29 cellular contexts compared by ENCODE assay signal in the genomic region with DNA sequence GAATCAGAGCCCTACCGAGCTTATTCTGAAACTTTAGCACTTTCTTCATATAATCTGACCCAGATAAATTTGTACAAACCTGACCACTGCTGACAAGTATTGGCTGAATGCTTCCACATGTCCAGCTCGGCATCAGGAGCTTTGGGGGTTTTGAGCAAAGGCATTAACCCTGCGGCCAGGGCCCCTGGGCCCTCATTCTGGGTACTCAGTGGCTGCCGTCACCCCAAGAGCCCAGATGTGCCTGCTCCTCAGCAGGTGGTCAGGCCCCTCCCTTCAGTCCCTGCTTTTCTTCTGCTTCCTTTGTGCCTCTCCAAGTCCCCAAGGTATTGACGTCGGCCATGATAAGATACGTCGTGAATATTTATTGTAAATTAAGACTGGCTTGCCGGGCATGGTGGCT. TPM values are rescaled to one million over a fixed set of nuclear protein-coding genes. Genes with fewer than 3 reads are reported as not detected.
DNase-seq lines count a peak whose midpoint lies in the region; TF ChIP-seq lines count a peak whose summit lies in the region.
"Had no signal": no experiment of that assay in that cellular context is flagged by ENCODE, and none has a peak within 500 bp of the region (broad histone marks: within the 10 kb centered on the region; RNA-seq: fewer than 3 reads in every experiment).

No MANE protein-coding gene starts in this region.

- no peak for TF ChIP-seq CTCF in A673 (conservative IDR thresholded peaks at IDR 0.05; ENCODE audit: low read depth, low read length)
- TF ChIP-seq CTCF in glutamatergic neuron (IDR thresholded peaks at IDR 0.05; ENCODE audit: partially characterized antibody, unreplicated experiment): no peak

- H3K9me3 ChIP-seq in A673 (ENCODE audit: low read depth, low read length, poor library complexity, severe bottlenecking): no peaks in the 10 kb centered on the region
- H3K9me3 ChIP-seq: mucosa of descending colon, transverse colon had no signal

- H3K4me1 ChIP-seq in A673 (ENCODE audit: insufficient read depth, low read length, poor library complexity, severe bottlenecking): peaks cover 33% of the 10 kb centered on the region
- peaks cover 33% of the 10 kb centered on the region for H3K4me1 ChIP-seq in rectal smooth muscle tissue (ENCODE audit: control insufficient read depth, insufficient read depth, low read length)

- H3K27ac Mint-ChIP-seq in T-helper 1 cell treated with Interleukin-12 subunit alpha and Interleukin-12 subunit beta and Interleukin-4 antibody, amounts not matched to agents 30 μg/mL and 1 μg/mL, for 36 hours: peak overlapping the region; percentile 15
- H3K27ac Mint-ChIP-seq in glutamatergic neuron (ENCODE audit: unreplicated experiment): no peak overlapping the region
- no peak overlapping the region for H3K27ac Mint-ChIP-seq in activated T-helper 1 cell treated with anti-CD3 and anti-CD28 coated beads, Interleukin-12 subunit alpha, Interleukin-12 subunit beta, Interleukin-2, Interleukin-4 antibody, amounts not matched to agents 30 ng/mL and 10 ng/mL and 1 ng/mL, durations not matched to agents 14 hours and 24 hours and 36 hours
- H3K27ac Mint-ChIP-seq: activated CD4-positive, alpha-beta memory T cell treated with anti-CD3 and anti-CD28 coated beads, Interleukin-2, amount 10 ng/mL, durations not matched to agents 7 days and 5 days; activated naive CD8-positive, alpha-beta T cell treated with anti-CD3 and anti-CD28 coated beads, Interleukin-2, amount 50 U/mL, for 24 hours; activated T-helper 2 cell treated with anti-CD3 and anti-CD28 coated beads, Interferon-gamma antibody, Interleukin-2, Interleukin-4, amounts not matched to agents 10 μg/mL and 5 μg/mL and 100 μg/mL, durations not matched to agents 14 hours and 24 hours and 36 hours had no signal

- H3K27ac ChIP-seq in A673 (ENCODE audit: low read depth, low read length, poor library complexity, severe bottlenecking): no peak overlapping the region
- peak overlapping the region; percentile 97 for H3K27ac ChIP-seq in rectal smooth muscle tissue (ENCODE audit: low read depth, low read length)
- H3K27ac ChIP-seq: 22Rv1, HL-60, PC-9 had no signal

- H3K36me3 ChIP-seq in A673 (ENCODE audit: insufficient read depth, low read length, poor library complexity, severe bottlenecking): no peaks in the 10 kb centered on the region
- peaks cover 3% of the 10 kb centered on the region for H3K36me3 ChIP-seq in rectal smooth muscle tissue (ENCODE audit: control insufficient read depth, insufficient read depth, low read length)

- H3K9ac ChIP-seq in rectal smooth muscle tissue (ENCODE audit: low read length): no peak overlapping the region

- no peaks in the 10 kb centered on the region for H3K27me3 Mint-ChIP-seq in T-helper 1 cell treated with Interleukin-12 subunit alpha and Interleukin-12 subunit beta and Interleukin-4 antibody, amounts not matched to agents 30 μg/mL and 1 μg/mL, for 36 hours (ENCODE audit: low read depth)
- peaks cover 4% of the 10 kb centered on the region for H3K27me3 Mint-ChIP-seq in glutamatergic neuron (ENCODE audit: unreplicated experiment)
- no peaks in the 10 kb centered on the region for H3K27me3 Mint-ChIP-seq in activated T-helper 1 cell treated with anti-CD3 and anti-CD28 coated beads, Interleukin-12 subunit alpha, Interleukin-12 subunit beta, Interleukin-2, Interleukin-4 antibody, amounts not matched to agents 30 ng/mL and 10 ng/mL and 1 ng/mL, durations not matched to agents 14 hours and 24 hours and 36 hours (ENCODE audit: insufficient read depth)
- H3K27me3 Mint-ChIP-seq: activated CD4-positive, alpha-beta memory T cell treated with anti-CD3 and anti-CD28 coated beads, Interleukin-2, amount 10 ng/mL, durations not matched to agents 7 days and 5 days; activated naive CD8-positive, alpha-beta T cell treated with anti-CD3 and anti-CD28 coated beads, Interleukin-2, amount 50 U/mL, for 24 hours had no signal

- POLR2A ChIA-PET in A673 (lab: Charles Lee; ENCODE audit: low non-redundant PET): no interaction called here

- no peak overlapping the region for H3K4me3 ChIP-seq in A673 (ENCODE audit: low read depth, low read length, poor library complexity, severe bottlenecking)
- no peak overlapping the region for H3K4me3 ChIP-seq in rectal smooth muscle tissue (ENCODE audit: low read length)
- H3K4me3 ChIP-seq: mucosa of descending colon, PC-9, transverse colon had no signal

- H3K36me3 Mint-ChIP-seq in T-helper 1 cell treated with Interleukin-12 subunit alpha and Interleukin-12 subunit beta and Interleukin-4 antibody, amounts not matched to agents 30 μg/mL and 1 μg/mL, for 36 hours (ENCODE audit: low read depth): peaks cover 37% of the 10 kb centered on the region
- H3K36me3 Mint-ChIP-seq in glutamatergic neuron (ENCODE audit: unreplicated experiment): peaks cover 19% of the 10 kb centered on the region
- peaks cover 31% of the 10 kb centered on the region for H3K36me3 Mint-ChIP-seq in activated T-helper 1 cell treated with anti-CD3 and anti-CD28 coated beads, Interleukin-12 subunit alpha, Interleukin-12 subunit beta, Interleukin-2, Interleukin-4 antibody, amounts not matched to agents 30 ng/mL and 10 ng/mL and 1 ng/mL, durations not matched to agents 14 hours and 24 hours and 36 hours (ENCODE audit: low read depth)

- H3K27me3 ChIP-seq in A673 (replicated peaks; ENCODE audit: insufficient read depth, low read depth, low read length, poor library complexity) (no peaks in the 10 kb centered on the region), rectal smooth muscle tissue (ENCODE audit: control insufficient read depth, insufficient read depth, low read length) (no peaks in the 10 kb centered on the region)
- H3K27me3 ChIP-seq: transverse colon had no signal

- no peaks in the 10 kb centered on the region for H3K9me3 Mint-ChIP-seq in T-helper 1 cell treated with Interleukin-12 subunit alpha and Interleukin-12 subunit beta and Interleukin-4 antibody, amounts not matched to agents 30 μg/mL and 1 μg/mL, for 36 hours
- peaks cover 6% of the 10 kb centered on the region for H3K9me3 Mint-ChIP-seq in glutamatergic neuron (ENCODE audit: unreplicated experiment)
- no peaks in the 10 kb centered on the region for H3K9me3 Mint-ChIP-seq in activated T-helper 1 cell treated with anti-CD3 and anti-CD28 coated beads, Interleukin-12 subunit alpha, Interleukin-12 subunit beta, Interleukin-2, Interleukin-4 antibody, amounts not matched to agents 30 ng/mL and 10 ng/mL and 1 ng/mL, durations not matched to agents 14 hours and 24 hours and 36 hours
- H3K9me3 Mint-ChIP-seq: activated CD4-positive, alpha-beta memory T cell treated with anti-CD3 and anti-CD28 coated beads, Interleukin-2, amount 10 ng/mL, durations not matched to agents 7 days and 5 days; activated naive CD8-positive, alpha-beta T cell treated with anti-CD3 and anti-CD28 coated beads, Interleukin-2, amount 50 U/mL, for 24 hours; activated T-helper 2 cell treated with anti-CD3 and anti-CD28 coated beads, Interferon-gamma antibody, Interleukin-2, Interleukin-4, amounts not matched to agents 10 μg/mL and 5 μg/mL and 100 μg/mL, durations not matched to agents 14 hours and 24 hours and 36 hours had no signal

- CTCF ChIA-PET in A673 (lab: Charles Lee): no interaction called here

- peaks cover 7% of the 10 kb centered on the region for H3K4me1 Mint-ChIP-seq in T-helper 1 cell treated with Interleukin-12 subunit alpha and Interleukin-12 subunit beta and Interleukin-4 antibody, amounts not matched to agents 30 μg/mL and 1 μg/mL, for 36 hours (ENCODE audit: low read depth)
- peaks cover 7% of the 10 kb centered on the region for H3K4me1 Mint-ChIP-seq in glutamatergic neuron (ENCODE audit: low read depth, unreplicated experiment)
- peaks cover 8% of the 10 kb centered on the region for H3K4me1 Mint-ChIP-seq in activated T-helper 1 cell treated with anti-CD3 and anti-CD28 coated beads, Interleukin-12 subunit alpha, Interleukin-12 subunit beta, Interleukin-2, Interleukin-4 antibody, amounts not matched to agents 30 ng/mL and 10 ng/mL and 1 ng/mL, durations not matched to agents 14 hours and 24 hours and 36 hours (ENCODE audit: low read depth)

- BruUV-seq in A673 (replicated peaks; lab: Mats Ljungman, UMichigan): no TSS peak

- H3K4me3 Mint-ChIP-seq in T-helper 1 cell treated with Interleukin-12 subunit alpha and Interleukin-12 subunit beta and Interleukin-4 antibody, amounts not matched to agents 30 μg/mL and 1 μg/mL, for 36 hours: no peak overlapping the region
- H3K4me3 Mint-ChIP-seq in glutamatergic neuron (ENCODE audit: unreplicated experiment): no peak overlapping the region
- H3K4me3 Mint-ChIP-seq in activated T-helper 1 cell treated with anti-CD3 and anti-CD28 coated beads, Interleukin-12 subunit alpha, Interleukin-12 subunit beta, Interleukin-2, Interleukin-4 antibody, amounts not matched to agents 30 ng/mL and 10 ng/mL and 1 ng/mL, durations not matched to agents 14 hours and 24 hours and 36 hours: no peak overlapping the region
- H3K4me3 Mint-ChIP-seq: activated CD4-positive, alpha-beta memory T cell treated with anti-CD3 and anti-CD28 coated beads, Interleukin-2, amount 10 ng/mL, durations not matched to agents 7 days and 5 days; activated naive CD8-positive, alpha-beta T cell treated with anti-CD3 and anti-CD28 coated beads, Interleukin-2, amount 50 U/mL, for 24 hours; neural crest cell had no signal

- intact Hi-C loops in A673 (cut with micrococcal nuclease; ENCODE audit: unreplicated experiment): no loop called here
- intact Hi-C loops in activated T-helper 1 cell treated with anti-CD3 and anti-CD28 coated beads, Interleukin-12 subunit alpha, Interleukin-12 subunit beta, Interleukin-2, Interleukin-4 antibody, amounts not matched to agents 30 ng/mL and 10 ng/mL and 1 ng/mL, durations not matched to agents 14 hours and 24 hours and 36 hours (cut with micrococcal nuclease): no loop called here

- DNase-seq in T-helper 1 cell (no peak), A673 (ENCODE audit: low spot score) (peak; percentile 37), glutamatergic neuron (peak; percentile 9), SIG-M5 (lab: John Stamatoyannopoulos, UW) (no peak)
- DNase-seq in activated T-helper 1 cell treated with anti-CD3 and anti-CD28 coated beads, Interleukin-12 subunit alpha, Interleukin-12 subunit beta, Interleukin-2, Interleukin-4 antibody, amounts not matched to agents 30 ng/mL and 10 ng/mL and 1 ng/mL, durations not matched to agents 14 hours and 24 hours and 36 hours (ENCODE audit: low spot score): no peak
- DNase-seq in activated effector memory CD4-positive, alpha-beta T cell treated with Interleukin-2 at 50 U/mL for 16 hours: no peak
- DNase-seq: activated CD4-positive, alpha-beta memory T cell treated with anti-CD3 and anti-CD28 coated beads, Interleukin-2, amount 10 ng/mL, durations not matched to agents 7 days and 5 days; activated CD4-positive, alpha-beta T cell treated with anti-CD3 and anti-CD28 coated beads for 1 hour; activated naive CD8-positive, alpha-beta T cell treated with anti-CD3 and anti-CD28 coated beads, Interleukin-2, amount 50 U/mL, for 24 hours; central memory CD4-positive, alpha-beta T cell; DMS79 treated with DMSO at 0.1 percent for 48 hours; foreskin fibroblast; GDM1; kidney glomerular epithelial cell; MM.1S; NCI-H1105 treated with DMSO at 0.1 percent for 48 hours; NCI-H2029; NCI-H526; NK-92 treated with Interleukin-12 subunit alpha and Interleukin-12 subunit beta, amount 100 ng/mL, for 24 hours; PC-9; stimulated activated CD4-positive, alpha-beta T cell treated with anti-CD3 and anti-CD28 coated beads, Interleukin-4, amount 100 ng/mL, for 24 hours; transverse colon had no signal

RNA-seq across cellular contexts. Expression of gene CHMP6, which starts 47.3 kb away (rescaled TPM):
- total RNA-seq in A673 (2021) (18.7 and 21.3 TPM in 2 replicates), glutamatergic neuron (ENCODE audit: unreplicated experiment) (24.3 TPM)
- 36.6 and 43.5 TPM in 2 replicates for total RNA-seq in activated T-helper 1 cell treated with anti-CD3 and anti-CD28 coated beads, Interleukin-12 subunit alpha, Interleukin-12 subunit beta, Interleukin-2, Interleukin-4 antibody, amounts not matched to agents 30 ng/mL and 10 ng/mL and 1 ng/mL, durations not matched to agents 14 hours and 24 hours and 36 hours

Comparison
In these comparisons a context has a peak if more than half of its experiments do, and no peak if none do; other contexts are left out.
1. DNase-seq: peak in A673 (single experiment) and glutamatergic neuron (single experiment); none in T-helper 1 cell (0 of 5), activated T-helper 1 cell treated with anti-CD3 and anti-CD28 coated beads, Interleukin-12 subunit alpha, Interleukin-12 subunit beta, Interleukin-2, Interleukin-4 antibody, amounts not matched to agents 30 ng/mL and 10 ng/mL and 1 ng/mL, durations not matched to agents 14 hours and 24 hours and 36 hours (single experiment), SIG-M5 (single experiment) and activated effector memory CD4-positive, alpha-beta T cell treated with Interleukin-2 at 50 U/mL for 16 hours (single experiment).